ENCODE assay signal across 6 cellular contexts in the genomic region with DNA sequence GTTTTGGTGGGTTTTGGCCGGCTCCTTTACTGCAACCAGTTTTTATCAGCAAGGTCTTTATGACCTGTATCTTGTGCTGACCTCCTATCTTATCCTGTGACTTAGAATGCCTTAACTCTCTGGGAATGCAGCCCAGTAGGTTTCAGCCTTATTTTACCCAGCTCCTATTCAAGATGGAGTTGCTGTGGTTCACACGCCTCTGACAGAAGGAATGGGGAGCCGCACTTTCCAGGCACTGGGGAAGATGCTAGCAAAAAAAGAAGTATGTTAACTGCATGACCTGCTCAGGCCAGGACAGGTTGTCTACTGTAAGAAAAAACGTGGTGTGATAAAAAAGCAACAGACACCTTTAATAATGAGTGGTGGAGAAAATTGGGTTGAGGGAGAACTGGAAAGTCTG.
A peak's percentile ranks its signal among the peaks of the same experiment; 100 is the strongest.
DNase-seq lines count a peak whose midpoint lies in the region; ATAC-seq, FAIRE-seq and TF ChIP-seq lines count a peak whose summit lies in the region.
"Not testable (repeated sequence)": the region's sequence is repeated elsewhere in the genome, so short reads cannot be mapped to it uniquely, and the experiment has no call there.

No MANE protein-coding gene starts in this region.

- H3K14ac ChIP-seq in trophoblast cell (ENCODE audit: low read length), result not testable (repeated sequence)

- not testable (repeated sequence) for H4K12ac ChIP-seq in trophoblast cell (ENCODE audit: low read depth, low read length)

- H3K56ac ChIP-seq in mesendoderm (ENCODE audit: low read length), result not testable (repeated sequence)

- H4K5ac ChIP-seq in mesendoderm (ENCODE audit: low read length), result not testable (repeated sequence)

- H3K4ac ChIP-seq in mesendoderm (ENCODE audit: low read depth, low read length), result peak overlapping the region; percentile 16
- H3K4ac ChIP-seq in trophoblast cell (ENCODE audit: low read depth, low read length), result not testable (repeated sequence)

- not testable (repeated sequence) for H2BK120ac ChIP-seq in mesendoderm (ENCODE audit: low read depth, low read length); trophoblast cell (ENCODE audit: insufficient read depth, low read length, poor library complexity)

- not testable (repeated sequence) for H3K18ac ChIP-seq in mesendoderm (ENCODE audit: low read length); trophoblast cell (ENCODE audit: low read length)

- H3K27ac ChIP-seq in GM23338 (ENCODE audit: low read depth); K562 (ENCODE audit: extremely low read depth, low read depth, low read length); esophagus muscularis mucosa (replicated peaks in 1 of 4); mesendoderm (ENCODE audit: low read depth, low read length): not testable (repeated sequence)
- peak overlapping the region; percentile 21 for H3K27ac ChIP-seq in trophoblast cell (ENCODE audit: low read depth, low read length)

- TF ChIP-seq EP300 in K562 (IDR thresholded peaks at IDR 0.05; ENCODE audit: low read length); esophagus muscularis mucosa (IDR thresholded peaks at IDR 0.05): not testable (repeated sequence)

- not testable (repeated sequence) for TF ChIP-seq POLR2A in K562 (conservative IDR thresholded peaks at IDR 0.05); esophagus muscularis mucosa (IDR thresholded peaks at IDR 0.05; ENCODE audit: low read depth)

- not testable (repeated sequence) for H3K36me3 Mint-ChIP-seq in GM23338 (ENCODE audit: low read depth); WTC11

- not testable (repeated sequence) for H3K4me3 ChIP-seq in GM23338; K562; esophagus muscularis mucosa; mesendoderm (ENCODE audit: low read length); trophoblast cell (ENCODE audit: low read depth, low read length)

- not testable (repeated sequence) for ATAC-seq in GM23338, WTC11, K562

- DNase-seq in GM23338 (ENCODE audit: low spot score); WTC11 (ENCODE audit: low spot score); K562 (ENCODE audit: extremely low read depth in 1 of 4, low spot score in 3 of 4); mesendoderm; trophoblast cell: not testable (repeated sequence)
- peak; percentile 55 for DNase-seq in esophagus muscularis mucosa (ENCODE audit: extremely low spot score)

- not testable (repeated sequence) for H3K9me2 ChIP-seq in GM23338 (ENCODE audit: insufficient read depth)

- not testable (repeated sequence) for H3K4me3 Mint-ChIP-seq in GM23338, WTC11

- intact Hi-C loops in K562 (cut with micrococcal nuclease); esophagus muscularis mucosa (cut with DNase I): not testable (repeated sequence)

- H2BK15ac ChIP-seq in mesendoderm (replicated peaks; ENCODE audit: low read depth), result not testable (repeated sequence)

- not testable (repeated sequence) for H2AK5ac ChIP-seq in mesendoderm (ENCODE audit: low read length); trophoblast cell (ENCODE audit: low read length)

- H2BK12ac ChIP-seq in trophoblast cell (ENCODE audit: low read length), result not testable (repeated sequence)

- not testable (repeated sequence) for TF ChIP-seq CTCF in GM23338 (conservative IDR thresholded peaks at IDR 0.05; ENCODE audit: low read depth in 2 of 2); WTC11 (IDR thresholded peaks at IDR 0.05); K562 (IDR thresholded peaks at IDR 0.05 in 2 of 3, conservative IDR thresholded peaks at IDR 0.05 in 1 of 3; ENCODE audit: insufficient read depth in 2 of 3, low read depth in 1 of 3, low read length in 3 of 3); esophagus muscularis mucosa (IDR thresholded peaks at IDR 0.05)

- WGBS in K562 (ENCODE audit: insufficient coverage, low coverage, missing lambda C conversion rate), result 39% methylated on average over 4 of the region's 4 CpGs
- WGBS in esophagus muscularis mucosa, result 78% methylated on average over 4 of the region's 4 CpGs
- WGBS in mesendoderm (ENCODE audit: extremely low coverage, insufficient coverage, low lambda C conversion rate), result no CpG with 5 or more reads among the region's 4 CpGs
- no CpG with 5 or more reads among the region's 4 CpGs for WGBS in trophoblast cell (ENCODE audit: extremely low coverage, insufficient coverage, insufficient read length)

- not testable (repeated sequence) for H2BK5ac ChIP-seq in mesendoderm (ENCODE audit: low read length); trophoblast cell (ENCODE audit: low read depth, low read length, poor library complexity)

- not testable (repeated sequence) for H3K36me3 ChIP-seq in GM23338 (ENCODE audit: insufficient read depth); K562 (ENCODE audit: control insufficient read depth, insufficient read depth, low read length); esophagus muscularis mucosa; mesendoderm (ENCODE audit: control insufficient read depth, insufficient read depth, low read length); trophoblast cell (ENCODE audit: control insufficient read depth in 1 of 2, insufficient read depth in 2 of 2, low read length in 2 of 2)

- POLR2A ChIA-PET in WTC11 (lab: Charles Lee); K562 (lab: Yijun Ruan, JAX): not testable (repeated sequence)

- not testable (repeated sequence) for H3K4me1 Mint-ChIP-seq in GM23338
- peaks cover 16% of the 10 kb centered on the region for H3K4me1 Mint-ChIP-seq in WTC11

- not testable (repeated sequence) for H3K23ac ChIP-seq in mesendoderm (ENCODE audit: low read length); trophoblast cell (ENCODE audit: low read length)

- not testable (repeated sequence) for H3K27me3 Mint-ChIP-seq in GM23338 (ENCODE audit: insufficient read depth, low read depth, poor library complexity); WTC11 (ENCODE audit: low read depth)

- TF ChIP-seq RAD21 in K562 (CRISPR knock-in tag; conservative IDR thresholded peaks at IDR 0.05 in 1 of 2, IDR thresholded peaks at IDR 0.05 in 1 of 2), result not testable (repeated sequence)

- H3K9me1 ChIP-seq in K562 (ENCODE audit: control insufficient read depth, insufficient read depth, low read length), result not testable (repeated sequence)

- H3K4me1 ChIP-seq in GM23338 (ENCODE audit: insufficient read depth); K562 (replicated peaks in 1 of 2; ENCODE audit: control insufficient read depth in 2 of 2, insufficient read depth in 2 of 2, low read length in 2 of 2); esophagus muscularis mucosa; mesendoderm (ENCODE audit: control insufficient read depth, low read depth, low read length); trophoblast cell (ENCODE audit: control insufficient read depth in 1 of 2, insufficient read depth in 2 of 2, low read length in 2 of 2): not testable (repeated sequence)

- in situ Hi-C loops in K562 (cut with MboI), result not testable (repeated sequence)

- not testable (repeated sequence) for BruUV-seq in K562 (replicated peaks; lab: Mats Ljungman, UMichigan)

- H3K79me2 ChIP-seq in GM23338 (replicated peaks; ENCODE audit: insufficient read depth); K562 (ENCODE audit: control insufficient read depth, insufficient read depth, low read length); mesendoderm (ENCODE audit: control insufficient read depth, insufficient read depth, low read length); trophoblast cell (ENCODE audit: control insufficient read depth, insufficient read depth, low read length, poor library complexity): not testable (repeated sequence)

- H3K27ac Mint-ChIP-seq in GM23338, WTC11: not testable (repeated sequence)

- not testable (repeated sequence) for H3K79me1 ChIP-seq in mesendoderm (ENCODE audit: low read length); trophoblast cell (ENCODE audit: low read length)

- H3K9me3 ChIP-seq in K562 (replicated peaks; ENCODE audit: control insufficient read depth, insufficient read depth, low read depth, low read length); esophagus muscularis mucosa; trophoblast cell (ENCODE audit: insufficient read depth, low read depth, low read length): not testable (repeated sequence)

- H4K20me1 ChIP-seq in GM23338 (replicated peaks; ENCODE audit: insufficient read depth); K562 (replicated peaks; ENCODE audit: control insufficient read depth, insufficient read depth, low read length): not testable (repeated sequence)

- H3K9me3 Mint-ChIP-seq in GM23338 (peaks cover 20% of the 10 kb centered on the region), WTC11 (peaks cover 27% of the 10 kb centered on the region)

- not testable (repeated sequence) for H4K91ac ChIP-seq in trophoblast cell (ENCODE audit: low read depth, low read length)

- not testable (repeated sequence) for H3K27me3 ChIP-seq in GM23338 (ENCODE audit: insufficient read depth); K562 (ENCODE audit: control insufficient read depth in 2 of 2, insufficient read depth in 2 of 2, low read length in 2 of 2); esophagus muscularis mucosa; mesendoderm (ENCODE audit: insufficient read depth, low read length, poor library complexity); trophoblast cell (ENCODE audit: insufficient read depth, low read length)

- H3F3A ChIP-seq in GM23338 (replicated peaks; ENCODE audit: low read depth), result not testable (repeated sequence)

- H4K8ac ChIP-seq in mesendoderm (ENCODE audit: low read depth, low read length); trophoblast cell (ENCODE audit: low read depth, low read length): not testable (repeated sequence)

- not testable (repeated sequence) for H3K9ac ChIP-seq in K562 (ENCODE audit: insufficient read depth in 1 of 2, low read depth in 2 of 2, low read length in 2 of 2); mesendoderm (ENCODE audit: low read length); trophoblast cell (ENCODE audit: low read length)

- H3K4me2 ChIP-seq in GM23338, result 0 out of 2 replicates have a peak overlapping the region, but pooled peaks have one; percentile 4
- H3K4me2 ChIP-seq in K562 (ENCODE audit: insufficient read depth, low read length); mesendoderm (ENCODE audit: low read length); trophoblast cell (ENCODE audit: low read length): not testable (repeated sequence)

- H2AFZ ChIP-seq in GM23338, result peak overlapping the region; percentile 47; the same call in 1 of the 2 replicates
- not testable (repeated sequence) for H2AFZ ChIP-seq in K562 (ENCODE audit: low read depth, low read length); trophoblast cell (ENCODE audit: insufficient read depth, low read length, poor library complexity)

- CTCF ChIA-PET in WTC11 (lab: Charles Lee); K562 (lab: Yijun Ruan, JAX; ENCODE audit: low intra/inter-chr PET ratio): not testable (repeated sequence)

- not testable (repeated sequence) for FAIRE-seq in K562 (lab: Jason Lieb, UNC)
